ENCODE assay signal across 9 cellular contexts in genomic region chr21:34075760-34076159, GRCh38. TPM values are rescaled to one million over a fixed set of nuclear protein-coding genes. Genes with fewer than 3 reads are reported as not detected.
DNase-seq lines count a peak whose midpoint lies in the region; ATAC-seq and TF ChIP-seq lines count a peak whose summit lies in the region.
"Had no signal": no experiment of that assay in that cellular context is flagged by ENCODE, and none has a peak within 500 bp of the region (broad histone marks: within the 10 kb centered on the region; RNA-seq: fewer than 3 reads in every experiment).

No MANE protein-coding gene starts in this region.

- peaks cover 56% of the 10 kb centered on the region for H3K36me3 Mint-ChIP-seq in activated naive CD8-positive, alpha-beta T cell treated with anti-CD3 and anti-CD28 coated beads for 36 hours

- peaks cover 58% of the 10 kb centered on the region for H3K4me1 Mint-ChIP-seq in activated naive CD8-positive, alpha-beta T cell treated with anti-CD3 and anti-CD28 coated beads for 36 hours

- H3K4me3 ChIP-seq in heart right ventricle, result peak overlapping the region in 6 of 10 donors; percentile 3 to 84 (median 68)
- peak overlapping the region; percentile 73 for H3K4me3 ChIP-seq in lower lobe of right lung
- H3K4me3 ChIP-seq in urinary bladder (ENCODE audit: low read depth, low read length), result peak overlapping the region; percentile 98

- no peak for ATAC-seq in heart right ventricle
- no peak for ATAC-seq in Right ventricle myocardium superior (ENCODE audit: poor library complexity)
- no peak for ATAC-seq in lower lobe of right lung
- ATAC-seq in GM21786 (IDR thresholded peaks at IDR 0.05; ENCODE audit: unreplicated experiment), result no peak

- intact Hi-C loops in heart right ventricle (cut with DNase I), result loop anchor here in 9 of 10 donors (2.0 to 10.0 kb wide), 8 partner anchors 52 to 539 kb away; partner anchors contain the start of gene RCAN1 (in 1 of the 9)
- intact Hi-C loops in Right ventricle myocardium superior (cut with DNase I), result no loop called here
- intact Hi-C loops in lower lobe of right lung (cut with DNase I), result no loop called here

- DNase-seq in heart right ventricle (no peak), Right ventricle myocardium superior (no peak), lower lobe of right lung (no peak), NCI-H2081 (lab: John Stamatoyannopoulos, UW) (no peak)
- DNase-seq in activated naive CD8-positive, alpha-beta T cell treated with anti-CD3 and anti-CD28 coated beads for 36 hours, result no peak
- no peak for DNase-seq in activated effector memory CD4-positive, alpha-beta T cell treated with Interleukin-2 at 50 U/mL for 16 hours

- WGBS in heart right ventricle, 2 donors, result 69 to 74% methylated on average over 7 of the region's 7 CpGs
- WGBS in urinary bladder, result 75% methylated on average over 7 of the region's 7 CpGs

- H3K27ac ChIP-seq in heart right ventricle, result no peak overlapping the region
- H3K27ac ChIP-seq in lower lobe of right lung, result peak overlapping the region; percentile 47
- H3K27ac ChIP-seq in urinary bladder (ENCODE audit: low read depth), result no peak overlapping the region
- H3K27ac ChIP-seq: prostate gland had no signal

- no peaks in the 10 kb centered on the region for H3K9me3 ChIP-seq in heart right ventricle
- H3K9me3 ChIP-seq in lower lobe of right lung, result no peaks in the 10 kb centered on the region
- H3K9me3 ChIP-seq: prostate gland had no signal

- no peaks in the 10 kb centered on the region for H3K36me3 ChIP-seq in heart right ventricle
- H3K36me3 ChIP-seq in lower lobe of right lung, result no peaks in the 10 kb centered on the region
- H3K36me3 ChIP-seq in urinary bladder (ENCODE audit: insufficient read depth), result no peaks in the 10 kb centered on the region
- H3K36me3 ChIP-seq: prostate gland had no signal

- peak overlapping the region; percentile 92 for H3K4me3 Mint-ChIP-seq in activated naive CD8-positive, alpha-beta T cell treated with anti-CD3 and anti-CD28 coated beads for 36 hours

- peaks cover 3% of the 10 kb centered on the region for H3K27me3 Mint-ChIP-seq in activated naive CD8-positive, alpha-beta T cell treated with anti-CD3 and anti-CD28 coated beads for 36 hours

- H3K27me3 ChIP-seq in heart right ventricle (no peaks in the 10 kb centered on the region), lower lobe of right lung (ENCODE audit: low read depth) (no peaks in the 10 kb centered on the region)

- no peaks in the 10 kb centered on the region for H3K9me3 Mint-ChIP-seq in activated naive CD8-positive, alpha-beta T cell treated with anti-CD3 and anti-CD28 coated beads for 36 hours

- TF ChIP-seq CTCF in heart right ventricle (IDR thresholded peaks at IDR 0.05) (no peak), lower lobe of right lung (IDR thresholded peaks at IDR 0.05) (no peak)

- H3K27ac Mint-ChIP-seq in activated naive CD8-positive, alpha-beta T cell treated with anti-CD3 and anti-CD28 coated beads for 36 hours, result peak overlapping the region; percentile 81

- H3K4me1 ChIP-seq in heart right ventricle (peaks cover 0 to 70% (median 50%) of the 10 kb centered on the region in 9 donors), lower lobe of right lung (peaks cover 41% of the 10 kb centered on the region), urinary bladder (ENCODE audit: insufficient read depth) (no peaks in the 10 kb centered on the region)

RNA-seq across cellular contexts. Expression of gene MRPS6, which starts 2.4 kb away (rescaled TPM):
- total RNA-seq in heart right ventricle (10 to 100 TPM; 32.0 to 68.1 (median 38.4) TPM), Right ventricle myocardium superior (74.4 TPM), lower lobe of right lung (44.5 TPM), urinary bladder (14.2 TPM)
- polyA plus RNA-seq in heart right ventricle (10 to 100 TPM; 38.7 to 51.7 TPM), urinary bladder (60.7 TPM)
- 100 to 1,000 TPM; 107 to 116 TPM for total RNA-seq in activated naive CD8-positive, alpha-beta T cell treated with anti-CD3 and anti-CD28 coated beads for 36 hours

RNA-seq across cellular contexts. Expression of gene SLC5A3, which starts 2.4 kb away (rescaled TPM):
- total RNA-seq in heart right ventricle (1 to 10 TPM; 1.8 to 7.4 (median 2.8) TPM), Right ventricle myocardium superior (5.1 TPM), lower lobe of right lung (17.4 TPM), urinary bladder (46.9 TPM)
- polyA plus RNA-seq in heart right ventricle (1 to 10 TPM in 1 of 2 donors, under 1 TPM in 1; 0.58 to 1.3 TPM), urinary bladder (2.1 TPM)
- 10 to 100 TPM; 12.4 to 12.7 TPM for total RNA-seq in activated naive CD8-positive, alpha-beta T cell treated with anti-CD3 and anti-CD28 coated beads for 36 hours

Comparison
In these comparisons a context has a peak if more than half of its experiments do, and no peak if none do; other contexts are left out.
1. intact Hi-C loops: an anchor here in heart right ventricle (2.0 to 10.0 kb wide); none called in Right ventricle myocardium superior and lower lobe of right lung.